Comparison of ENCODE assay signal across 1 cellular context in the genomic region with DNA sequence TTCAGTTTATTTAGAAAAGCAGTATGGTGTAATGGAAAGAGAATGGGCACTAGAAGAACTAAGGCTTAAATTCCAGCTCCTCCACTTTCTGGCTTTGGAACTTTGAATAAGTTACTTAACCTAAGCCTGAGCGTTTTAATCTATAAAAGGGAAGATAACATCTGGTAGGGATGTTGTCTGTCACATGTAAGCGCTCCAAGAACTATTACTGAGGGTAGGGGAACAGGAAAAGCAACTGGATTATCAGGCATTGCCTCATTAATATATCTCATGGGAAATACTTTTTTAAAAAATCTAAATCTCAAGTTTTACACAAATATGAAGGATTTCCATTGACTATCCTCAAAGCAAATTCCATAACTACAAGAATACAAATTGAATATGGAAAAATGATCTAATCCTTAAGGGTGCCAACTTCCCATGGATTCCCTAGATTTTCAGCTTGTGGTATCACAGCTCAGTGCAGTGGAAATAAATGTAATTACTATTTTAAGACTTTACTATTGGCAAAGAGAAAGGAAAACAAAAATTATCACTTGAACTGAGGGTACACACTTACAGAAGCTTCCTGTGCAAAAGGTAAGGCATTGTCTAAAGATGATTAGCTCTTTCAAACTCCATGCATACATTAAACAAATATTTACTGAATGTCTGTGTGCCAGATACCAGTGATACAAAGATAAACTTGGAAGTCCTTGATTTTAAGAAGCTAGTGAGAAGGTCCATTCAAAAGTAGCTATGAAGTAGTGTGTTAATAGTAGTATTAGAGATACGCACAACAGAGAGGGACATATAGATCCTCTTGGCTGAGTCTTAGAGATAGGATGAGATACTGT.
TF ChIP-seq lines count a peak whose summit lies in the region.

No MANE protein-coding gene starts in this region.

TF ChIP-seq in HepG2, 621 proteins besides CTCF, POLR2A, EP300 and RAD21 (continued from another document):
- TF ChIP-seq, protein P1, sequence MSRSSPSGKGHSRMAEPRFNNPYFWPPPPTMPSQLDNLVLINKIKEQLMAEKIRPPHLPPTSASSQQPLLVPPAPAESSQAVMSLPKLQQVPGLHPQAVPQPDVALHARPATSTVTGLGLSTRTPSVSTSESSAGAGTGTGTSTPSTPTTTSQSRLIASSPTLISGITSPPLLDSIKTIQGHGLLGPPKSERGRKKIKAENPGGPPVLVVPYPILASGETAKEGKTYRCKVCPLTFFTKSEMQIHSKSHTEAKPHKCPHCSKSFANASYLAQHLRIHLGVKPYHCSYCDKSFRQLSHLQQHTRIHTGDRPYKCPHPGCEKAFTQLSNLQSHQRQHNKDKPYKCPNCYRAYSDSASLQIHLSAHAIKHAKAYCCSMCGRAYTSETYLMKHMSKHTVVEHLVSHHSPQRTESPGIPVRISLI (CRISPR knock-in tag; IDR thresholded peaks at IDR 0.05; ENCODE audit: borderline replicate concordance): peak; percentile 29; the same call in 1 of the 2 replicates
- peak; percentile 73 for TF ChIP-seq BCL6 (CRISPR knock-in tag; IDR thresholded peaks at IDR 0.05)
- TF ChIP-seq FOXJ3 (CRISPR knock-in tag; IDR thresholded peaks at IDR 0.05; ENCODE audit: borderline replicate concordance): peak; percentile 73; the same call in 1 of the 2 replicates
